1 cellular context compared by ENCODE assay signal in genomic region chr12:19507823-19508222, GRCh38.
TF ChIP-seq lines count a peak whose summit lies in the region.

No MANE protein-coding gene starts in this region.

TF ChIP-seq in GM23338, 12 proteins besides CTCF, POLR2A, EP300 and RAD21 (continued from another document):
- TF ChIP-seq, protein P1, sequence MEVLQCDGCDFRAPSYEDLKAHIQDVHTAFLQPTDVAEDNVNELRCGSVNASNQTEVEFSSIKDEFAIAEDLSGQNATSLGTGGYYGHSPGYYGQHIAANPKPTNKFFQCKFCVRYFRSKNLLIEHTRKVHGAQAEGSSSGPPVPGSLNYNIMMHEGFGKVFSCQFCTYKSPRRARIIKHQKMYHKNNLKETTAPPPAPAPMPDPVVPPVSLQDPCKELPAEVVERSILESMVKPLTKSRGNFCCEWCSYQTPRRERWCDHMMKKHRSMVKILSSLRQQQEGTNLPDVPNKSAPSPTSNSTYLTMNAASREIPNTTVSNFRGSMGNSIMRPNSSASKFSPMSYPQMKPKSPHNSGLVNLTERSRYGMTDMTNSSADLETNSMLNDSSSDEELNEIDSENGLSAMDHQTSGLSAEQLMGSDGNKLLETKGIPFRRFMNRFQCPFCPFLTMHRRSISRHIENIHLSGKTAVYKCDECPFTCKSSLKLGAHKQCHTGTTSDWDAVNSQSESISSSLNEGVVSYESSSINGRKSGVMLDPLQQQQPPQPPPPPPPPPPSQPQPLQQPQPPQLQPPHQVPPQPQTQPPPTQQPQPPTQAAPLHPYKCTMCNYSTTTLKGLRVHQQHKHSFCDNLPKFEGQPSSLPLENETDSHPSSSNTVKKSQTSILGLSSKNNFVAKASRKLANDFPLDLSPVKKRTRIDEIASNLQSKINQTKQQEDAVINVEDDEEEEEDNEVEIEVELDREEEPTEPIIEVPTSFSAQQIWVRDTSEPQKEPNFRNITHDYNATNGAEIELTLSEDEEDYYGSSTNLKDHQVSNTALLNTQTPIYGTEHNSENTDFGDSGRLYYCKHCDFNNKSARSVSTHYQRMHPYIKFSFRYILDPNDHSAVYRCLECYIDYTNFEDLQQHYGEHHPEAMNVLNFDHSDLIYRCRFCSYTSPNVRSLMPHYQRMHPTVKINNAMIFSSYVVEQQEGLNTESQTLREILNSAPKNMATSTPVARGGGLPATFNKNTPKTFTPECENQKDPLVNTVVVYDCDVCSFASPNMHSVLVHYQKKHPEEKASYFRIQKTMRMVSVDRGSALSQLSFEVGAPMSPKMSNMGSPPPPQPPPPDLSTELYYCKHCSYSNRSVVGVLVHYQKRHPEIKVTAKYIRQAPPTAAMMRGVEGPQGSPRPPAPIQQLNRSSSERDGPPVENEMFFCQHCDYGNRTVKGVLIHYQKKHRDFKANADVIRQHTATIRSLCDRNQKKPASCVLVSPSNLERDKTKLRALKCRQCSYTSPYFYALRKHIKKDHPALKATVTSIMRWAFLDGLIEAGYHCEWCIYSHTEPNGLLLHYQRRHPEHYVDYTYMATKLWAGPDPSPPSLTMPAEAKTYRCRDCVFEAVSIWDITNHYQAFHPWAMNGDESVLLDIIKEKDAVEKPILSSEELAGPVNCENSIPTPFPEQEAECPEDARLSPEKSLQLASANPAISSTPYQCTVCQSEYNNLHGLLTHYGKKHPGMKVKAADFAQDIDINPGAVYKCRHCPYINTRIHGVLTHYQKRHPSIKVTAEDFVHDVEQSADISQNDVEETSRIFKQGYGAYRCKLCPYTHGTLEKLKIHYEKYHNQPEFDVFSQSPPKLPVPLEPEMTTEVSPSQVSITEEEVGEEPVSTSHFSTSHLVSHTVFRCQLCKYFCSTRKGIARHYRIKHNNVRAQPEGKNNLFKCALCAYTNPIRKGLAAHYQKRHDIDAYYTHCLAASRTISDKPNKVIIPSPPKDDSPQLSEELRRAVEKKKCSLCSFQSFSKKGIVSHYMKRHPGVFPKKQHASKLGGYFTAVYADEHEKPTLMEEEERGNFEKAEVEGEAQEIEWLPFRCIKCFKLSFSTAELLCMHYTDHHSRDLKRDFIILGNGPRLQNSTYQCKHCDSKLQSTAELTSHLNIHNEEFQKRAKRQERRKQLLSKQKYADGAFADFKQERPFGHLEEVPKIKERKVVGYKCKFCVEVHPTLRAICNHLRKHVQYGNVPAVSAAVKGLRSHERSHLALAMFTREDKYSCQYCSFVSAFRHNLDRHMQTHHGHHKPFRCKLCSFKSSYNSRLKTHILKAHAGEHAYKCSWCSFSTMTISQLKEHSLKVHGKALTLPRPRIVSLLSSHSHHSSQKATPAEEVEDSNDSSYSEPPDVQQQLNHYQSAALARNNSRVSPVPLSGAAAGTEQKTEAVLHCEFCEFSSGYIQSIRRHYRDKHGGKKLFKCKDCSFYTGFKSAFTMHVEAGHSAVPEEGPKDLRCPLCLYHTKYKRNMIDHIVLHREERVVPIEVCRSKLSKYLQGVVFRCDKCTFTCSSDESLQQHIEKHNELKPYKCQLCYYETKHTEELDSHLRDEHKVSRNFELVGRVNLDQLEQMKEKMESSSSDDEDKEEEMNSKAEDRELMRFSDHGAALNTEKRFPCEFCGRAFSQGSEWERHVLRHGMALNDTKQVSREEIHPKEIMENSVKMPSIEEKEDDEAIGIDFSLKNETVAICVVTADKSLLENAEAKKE (CRISPR knock-in tag; IDR thresholded peaks at IDR 0.05): no peak
- no peak for TF ChIP-seq ZNF114 (CRISPR knock-in tag; IDR thresholded peaks at IDR 0.05)
- TF ChIP-seq POLR2AphosphoS5 (IDR thresholded peaks at IDR 0.05; ENCODE audit: low read depth): no peak
- TF ChIP-seq ZNF331 (CRISPR knock-in tag; IDR thresholded peaks at IDR 0.05; ENCODE audit: low read depth): no peak
- no peak for TF ChIP-seq EZH2phosphoT487 (IDR thresholded peaks at IDR 0.05; ENCODE audit: unreplicated experiment)
- no peak for TF ChIP-seq JUNB (IDR thresholded peaks at IDR 0.05; ENCODE audit: unreplicated experiment)
- TF ChIP-seq CREB1 (CRISPR knock-in tag; IDR thresholded peaks at IDR 0.05; ENCODE audit: low read depth): no peak
- TF ChIP-seq, protein P2, sequence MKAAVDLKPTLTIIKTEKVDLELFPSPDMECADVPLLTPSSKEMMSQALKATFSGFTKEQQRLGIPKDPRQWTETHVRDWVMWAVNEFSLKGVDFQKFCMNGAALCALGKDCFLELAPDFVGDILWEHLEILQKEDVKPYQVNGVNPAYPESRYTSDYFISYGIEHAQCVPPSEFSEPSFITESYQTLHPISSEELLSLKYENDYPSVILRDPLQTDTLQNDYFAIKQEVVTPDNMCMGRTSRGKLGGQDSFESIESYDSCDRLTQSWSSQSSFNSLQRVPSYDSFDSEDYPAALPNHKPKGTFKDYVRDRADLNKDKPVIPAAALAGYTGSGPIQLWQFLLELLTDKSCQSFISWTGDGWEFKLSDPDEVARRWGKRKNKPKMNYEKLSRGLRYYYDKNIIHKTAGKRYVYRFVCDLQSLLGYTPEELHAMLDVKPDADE (IDR thresholded peaks at IDR 0.05): no peak
- TF ChIP-seq STAT1 (IDR thresholded peaks at IDR 0.05; ENCODE audit: unreplicated experiment): no peak
- no peak for TF ChIP-seq NANOG (IDR thresholded peaks at IDR 0.05; ENCODE audit: borderline replicate concordance)
